Comparison of ENCODE assay signal across 7 cellular contexts in genomic region chr5:29185558-29185957, GRCh38.
"Had no signal": no experiment of that assay in that cellular context is flagged by ENCODE, and none has a peak within 500 bp of the region (broad histone marks: within the 10 kb centered on the region; RNA-seq: fewer than 3 reads in every experiment).

No MANE protein-coding gene starts in this region.

- DNase-seq: GM23248, GOT3, H9, HCEC 1CT, IMR-90, KBM-7 had no signal

- H3K9ac ChIP-seq: GM23248, KMS-11 had no signal

- H3K27ac ChIP-seq: GM23248, KMS-11 had no signal

- H3K4me2 ChIP-seq: KMS-11 had no signal

- H3K4me3 ChIP-seq: GM23248 had no signal

- H2AFZ ChIP-seq: GM23248 had no signal
